ENCODE assay signal across 1 cellular context in the genomic region with DNA sequence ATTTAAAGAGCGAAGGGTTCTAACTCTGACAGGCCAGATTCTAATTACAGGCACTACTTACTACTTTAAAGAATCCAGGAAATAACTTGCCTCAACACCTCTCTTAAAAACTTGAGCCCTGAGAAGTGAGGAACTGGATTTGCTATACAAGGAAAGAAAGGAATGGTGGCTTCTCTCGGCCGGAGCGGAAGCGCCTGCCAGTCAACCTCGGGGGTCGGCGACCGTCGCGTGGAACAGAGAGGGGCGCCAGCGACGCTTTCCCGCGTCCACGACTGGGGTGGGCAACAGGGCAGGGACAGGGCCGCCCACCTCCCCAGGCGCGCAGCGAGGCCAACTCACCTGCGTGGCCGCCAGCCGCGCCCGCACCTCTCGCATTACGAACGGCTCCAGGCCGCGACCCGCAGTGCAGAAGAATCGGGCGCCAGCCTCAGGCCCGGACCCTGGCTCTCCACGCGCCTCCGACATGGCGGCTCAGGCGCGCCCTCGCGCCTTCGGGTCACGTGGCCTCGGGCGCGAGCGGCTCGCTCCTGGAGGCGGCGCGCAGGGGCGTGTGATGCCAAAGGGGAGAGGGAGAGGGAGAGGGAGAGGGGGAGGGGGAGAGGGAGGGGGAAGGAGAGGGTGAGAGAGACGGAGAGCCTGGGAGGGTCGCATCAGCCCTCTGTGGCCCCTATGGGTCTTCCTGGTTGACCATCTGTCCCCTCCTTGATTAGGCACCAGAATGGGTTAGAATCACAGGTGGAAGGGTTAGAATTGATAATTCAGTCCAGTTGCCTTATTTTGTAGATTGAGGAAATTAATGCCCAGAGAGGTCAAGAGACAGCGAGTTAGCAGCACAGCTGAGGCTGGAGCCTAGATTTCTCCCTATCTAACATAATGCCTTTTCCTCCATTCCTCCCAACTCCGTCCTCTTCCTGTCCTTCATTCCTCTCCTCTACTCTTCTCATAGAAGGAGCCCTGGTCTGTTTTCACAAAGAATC.
TF ChIP-seq lines count a peak whose summit lies in the region.

A gene with protein sequence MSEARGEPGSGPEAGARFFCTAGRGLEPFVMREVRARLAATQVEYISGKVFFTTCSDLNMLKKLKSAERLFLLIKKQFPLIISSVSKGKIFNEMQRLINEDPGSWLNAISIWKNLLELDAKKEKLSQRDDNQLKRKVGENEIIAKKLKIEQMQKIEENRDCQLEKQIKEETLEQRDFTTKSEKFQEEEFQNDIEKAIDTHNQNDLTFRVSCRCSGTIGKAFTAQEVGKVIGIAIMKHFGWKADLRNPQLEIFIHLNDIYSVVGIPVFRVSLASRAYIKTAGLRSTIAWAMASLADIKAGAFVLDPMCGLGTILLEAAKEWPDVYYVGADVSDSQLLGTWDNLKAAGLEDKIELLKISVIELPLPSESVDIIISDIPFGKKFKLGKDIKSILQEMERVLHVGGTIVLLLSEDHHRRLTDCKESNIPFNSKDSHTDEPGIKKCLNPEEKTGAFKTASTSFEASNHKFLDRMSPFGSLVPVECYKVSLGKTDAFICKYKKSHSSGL (minus strand): TSS at position 484 of the 977 bp plus-strand sequence. CDS start 19 bp downstream, at position 465.

TF ChIP-seq in H1, 55 proteins besides CTCF, POLR2A, EP300 and RAD21 (continued from another document):
- TF ChIP-seq, protein P1, sequence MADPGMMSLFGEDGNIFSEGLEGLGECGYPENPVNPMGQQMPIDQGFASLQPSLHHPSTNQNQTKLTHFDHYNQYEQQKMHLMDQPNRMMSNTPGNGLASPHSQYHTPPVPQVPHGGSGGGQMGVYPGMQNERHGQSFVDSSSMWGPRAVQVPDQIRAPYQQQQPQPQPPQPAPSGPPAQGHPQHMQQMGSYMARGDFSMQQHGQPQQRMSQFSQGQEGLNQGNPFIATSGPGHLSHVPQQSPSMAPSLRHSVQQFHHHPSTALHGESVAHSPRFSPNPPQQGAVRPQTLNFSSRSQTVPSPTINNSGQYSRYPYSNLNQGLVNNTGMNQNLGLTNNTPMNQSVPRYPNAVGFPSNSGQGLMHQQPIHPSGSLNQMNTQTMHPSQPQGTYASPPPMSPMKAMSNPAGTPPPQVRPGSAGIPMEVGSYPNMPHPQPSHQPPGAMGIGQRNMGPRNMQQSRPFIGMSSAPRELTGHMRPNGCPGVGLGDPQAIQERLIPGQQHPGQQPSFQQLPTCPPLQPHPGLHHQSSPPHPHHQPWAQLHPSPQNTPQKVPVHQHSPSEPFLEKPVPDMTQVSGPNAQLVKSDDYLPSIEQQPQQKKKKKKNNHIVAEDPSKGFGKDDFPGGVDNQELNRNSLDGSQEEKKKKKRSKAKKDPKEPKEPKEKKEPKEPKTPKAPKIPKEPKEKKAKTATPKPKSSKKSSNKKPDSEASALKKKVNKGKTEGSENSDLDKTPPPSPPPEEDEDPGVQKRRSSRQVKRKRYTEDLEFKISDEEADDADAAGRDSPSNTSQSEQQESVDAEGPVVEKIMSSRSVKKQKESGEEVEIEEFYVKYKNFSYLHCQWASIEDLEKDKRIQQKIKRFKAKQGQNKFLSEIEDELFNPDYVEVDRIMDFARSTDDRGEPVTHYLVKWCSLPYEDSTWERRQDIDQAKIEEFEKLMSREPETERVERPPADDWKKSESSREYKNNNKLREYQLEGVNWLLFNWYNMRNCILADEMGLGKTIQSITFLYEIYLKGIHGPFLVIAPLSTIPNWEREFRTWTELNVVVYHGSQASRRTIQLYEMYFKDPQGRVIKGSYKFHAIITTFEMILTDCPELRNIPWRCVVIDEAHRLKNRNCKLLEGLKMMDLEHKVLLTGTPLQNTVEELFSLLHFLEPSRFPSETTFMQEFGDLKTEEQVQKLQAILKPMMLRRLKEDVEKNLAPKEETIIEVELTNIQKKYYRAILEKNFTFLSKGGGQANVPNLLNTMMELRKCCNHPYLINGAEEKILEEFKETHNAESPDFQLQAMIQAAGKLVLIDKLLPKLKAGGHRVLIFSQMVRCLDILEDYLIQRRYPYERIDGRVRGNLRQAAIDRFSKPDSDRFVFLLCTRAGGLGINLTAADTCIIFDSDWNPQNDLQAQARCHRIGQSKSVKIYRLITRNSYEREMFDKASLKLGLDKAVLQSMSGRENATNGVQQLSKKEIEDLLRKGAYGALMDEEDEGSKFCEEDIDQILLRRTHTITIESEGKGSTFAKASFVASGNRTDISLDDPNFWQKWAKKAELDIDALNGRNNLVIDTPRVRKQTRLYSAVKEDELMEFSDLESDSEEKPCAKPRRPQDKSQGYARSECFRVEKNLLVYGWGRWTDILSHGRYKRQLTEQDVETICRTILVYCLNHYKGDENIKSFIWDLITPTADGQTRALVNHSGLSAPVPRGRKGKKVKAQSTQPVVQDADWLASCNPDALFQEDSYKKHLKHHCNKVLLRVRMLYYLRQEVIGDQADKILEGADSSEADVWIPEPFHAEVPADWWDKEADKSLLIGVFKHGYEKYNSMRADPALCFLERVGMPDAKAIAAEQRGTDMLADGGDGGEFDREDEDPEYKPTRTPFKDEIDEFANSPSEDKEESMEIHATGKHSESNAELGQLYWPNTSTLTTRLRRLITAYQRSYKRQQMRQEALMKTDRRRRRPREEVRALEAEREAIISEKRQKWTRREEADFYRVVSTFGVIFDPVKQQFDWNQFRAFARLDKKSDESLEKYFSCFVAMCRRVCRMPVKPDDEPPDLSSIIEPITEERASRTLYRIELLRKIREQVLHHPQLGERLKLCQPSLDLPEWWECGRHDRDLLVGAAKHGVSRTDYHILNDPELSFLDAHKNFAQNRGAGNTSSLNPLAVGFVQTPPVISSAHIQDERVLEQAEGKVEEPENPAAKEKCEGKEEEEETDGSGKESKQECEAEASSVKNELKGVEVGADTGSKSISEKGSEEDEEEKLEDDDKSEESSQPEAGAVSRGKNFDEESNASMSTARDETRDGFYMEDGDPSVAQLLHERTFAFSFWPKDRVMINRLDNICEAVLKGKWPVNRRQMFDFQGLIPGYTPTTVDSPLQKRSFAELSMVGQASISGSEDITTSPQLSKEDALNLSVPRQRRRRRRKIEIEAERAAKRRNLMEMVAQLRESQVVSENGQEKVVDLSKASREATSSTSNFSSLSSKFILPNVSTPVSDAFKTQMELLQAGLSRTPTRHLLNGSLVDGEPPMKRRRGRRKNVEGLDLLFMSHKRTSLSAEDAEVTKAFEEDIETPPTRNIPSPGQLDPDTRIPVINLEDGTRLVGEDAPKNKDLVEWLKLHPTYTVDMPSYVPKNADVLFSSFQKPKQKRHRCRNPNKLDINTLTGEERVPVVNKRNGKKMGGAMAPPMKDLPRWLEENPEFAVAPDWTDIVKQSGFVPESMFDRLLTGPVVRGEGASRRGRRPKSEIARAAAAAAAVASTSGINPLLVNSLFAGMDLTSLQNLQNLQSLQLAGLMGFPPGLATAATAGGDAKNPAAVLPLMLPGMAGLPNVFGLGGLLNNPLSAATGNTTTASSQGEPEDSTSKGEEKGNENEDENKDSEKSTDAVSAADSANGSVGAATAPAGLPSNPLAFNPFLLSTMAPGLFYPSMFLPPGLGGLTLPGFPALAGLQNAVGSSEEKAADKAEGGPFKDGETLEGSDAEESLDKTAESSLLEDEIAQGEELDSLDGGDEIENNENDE (IDR thresholded peaks at IDR 0.05; ENCODE audit: insufficient replicate concordance, low read length), result no peak
- no peak for TF ChIP-seq JUN (IDR thresholded peaks at IDR 0.05; ENCODE audit: low read depth, low read length)
- no peak for TF ChIP-seq CEBPB (IDR thresholded peaks at IDR 0.05; ENCODE audit: low read depth, low read length)
- TF ChIP-seq SIRT6 (IDR thresholded peaks at IDR 0.05; ENCODE audit: low read length), result no peak
- peak; percentile 73 for TF ChIP-seq TAF7 (optimal IDR thresholded peaks at IDR 0.05; ENCODE audit: borderline replicate concordance, low read depth, low read length)
